ENCODE assay signal across 27 cellular contexts in the genomic region with DNA sequence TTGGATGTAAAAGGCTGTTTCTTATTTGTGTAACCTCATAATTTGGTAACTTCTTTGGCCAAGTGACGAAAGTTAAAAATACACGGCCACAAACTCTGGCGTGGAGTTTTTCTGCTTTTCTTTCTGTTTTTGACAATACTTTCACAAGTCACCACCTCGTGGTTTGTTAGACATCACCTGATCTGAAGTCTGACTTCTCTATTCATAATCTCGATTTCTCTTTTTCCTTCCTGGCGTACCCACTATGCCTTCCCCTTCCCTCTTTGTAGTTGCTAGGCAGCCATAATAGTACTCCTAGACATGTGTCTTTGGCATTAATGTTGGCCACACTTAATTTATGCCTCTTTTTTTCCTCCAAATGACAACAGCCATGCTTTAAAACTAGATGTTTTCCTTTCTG.
DNase-seq lines count a peak whose midpoint lies in the region; ATAC-seq and TF ChIP-seq lines count a peak whose summit lies in the region.
"Had no signal": no experiment of that assay in that cellular context is flagged by ENCODE, and none has a peak within 500 bp of the region (broad histone marks: within the 10 kb centered on the region; RNA-seq: fewer than 3 reads in every experiment).

No MANE protein-coding gene starts in this region.

- H3K27me3 Mint-ChIP-seq in brain: peaks cover 4% of the 10 kb centered on the region
- H3K27me3 Mint-ChIP-seq: activated CD4-positive, alpha-beta T cell treated with anti-CD3 and anti-CD28 coated beads, Interleukin-2, amount 10 ng/mL, durations not matched to agents 24 days and 14 days; activated CD8-positive, alpha-beta memory T cell treated with anti-CD3 and anti-CD28 coated beads, Interleukin-2, amount 10 ng/mL, durations not matched to agents 7 days and 5 days; stimulated activated naive B cell treated with anti-CD40 and anti-IgM and Interleukin-4, amounts not matched to agents 10 μg/mL and 1 μg/mL and 100 μg/mL, for 72 hours had no signal

- no peaks in the 10 kb centered on the region for H3K9me3 Mint-ChIP-seq in brain
- H3K9me3 Mint-ChIP-seq: activated CD4-positive, alpha-beta T cell treated with anti-CD3 and anti-CD28 coated beads, Interleukin-2, amount 10 ng/mL, durations not matched to agents 24 days and 14 days; activated naive CD4-positive, alpha-beta T cell treated with anti-CD3 and anti-CD28 coated beads, Interleukin-2, amount 50 U/mL, for 72 hours; CD8-positive, alpha-beta T cell; stimulated activated naive B cell treated with anti-CD40 and anti-IgM and Interleukin-4, amounts not matched to agents 10 μg/mL and 1 μg/mL and 100 μg/mL, for 72 hours; T-helper 1 cell treated with Interleukin-12 subunit alpha and Interleukin-12 subunit beta and Interleukin-4 antibody, amounts not matched to agents 30 μg/mL and 1 μg/mL, for 36 hours had no signal

- peaks cover 23% of the 10 kb centered on the region for H3K36me3 Mint-ChIP-seq in brain

- H3K4me1 Mint-ChIP-seq in brain: peaks cover 21% of the 10 kb centered on the region

- peak; percentile 36 for DNase-seq in pons (ENCODE audit: low spot score)
- no peak for DNase-seq in stimulated activated CD4-positive, alpha-beta T cell treated with anti-CD3 and anti-CD28 coated beads, Interleukin-12 subunit alpha, Interleukin-12 subunit beta, amount 100 ng/mL, for 4 hours
- DNase-seq in central memory CD4-positive, alpha-beta T cell: no peak
- no peak for DNase-seq in activated CD4-positive, alpha-beta T cell treated with anti-CD3 and anti-CD28 coated beads for 4 hours
- DNase-seq: activated CD4-positive, alpha-beta T cell treated with anti-CD3 and anti-CD28 coated beads, Interleukin-2, amount 10 ng/mL, durations not matched to agents 24 days and 14 days; activated CD8-positive, alpha-beta memory T cell treated with anti-CD3 and anti-CD28 coated beads, Interleukin-2, amount 10 ng/mL, durations not matched to agents 7 days and 5 days; aorta; caudate nucleus; CD8-positive, alpha-beta T cell; dermis blood vessel endothelial cell; DMS153; GDM1; KG1; left ventricle myocardium inferior; mucosa of descending colon; NCI-H1694 treated with DMSO at 0.1 percent for 48 hours; NCI-H748 treated with DMSO at 0.1 percent for 48 hours; stimulated activated CD4-positive, alpha-beta T cell treated with anti-CD3 and anti-CD28 coated beads, Interleukin-2, amount 100 ng/mL, for 24 hours; stimulated activated naive B cell treated with anti-CD40 and anti-IgM and Interleukin-4, amounts not matched to agents 10 μg/mL and 1 μg/mL and 100 μg/mL, for 72 hours; uterus had no signal

- H3K27ac Mint-ChIP-seq in brain: peak overlapping the region in 4 of 5 experiments; percentile 20 to 64 (median 43)
- H3K27ac Mint-ChIP-seq: activated CD4-positive, alpha-beta T cell treated with anti-CD3 and anti-CD28 coated beads, Interleukin-2, amount 10 ng/mL, durations not matched to agents 24 days and 14 days; activated CD8-positive, alpha-beta memory T cell treated with anti-CD3 and anti-CD28 coated beads, Interleukin-2, amount 10 ng/mL, durations not matched to agents 7 days and 5 days; activated naive CD4-positive, alpha-beta T cell treated with anti-CD3 and anti-CD28 coated beads, Interleukin-2, amount 50 U/mL, for 72 hours; CD8-positive, alpha-beta T cell; stimulated activated naive B cell treated with anti-CD40 and anti-IgM and Interleukin-4, amounts not matched to agents 10 μg/mL and 1 μg/mL and 100 μg/mL, for 72 hours; T-helper 1 cell treated with Interleukin-12 subunit alpha and Interleukin-12 subunit beta and Interleukin-4 antibody, amounts not matched to agents 30 μg/mL and 1 μg/mL, for 36 hours had no signal

- ATAC-seq in GM18498 (IDR thresholded peaks at IDR 0.05; ENCODE audit: unreplicated experiment) (peak; percentile 51), HG02798 (IDR thresholded peaks at IDR 0.05; ENCODE audit: poor library complexity, unreplicated experiment) (peak; percentile 80), esophagus mucosa (no peak)
- ATAC-seq: activated CD8-positive, alpha-beta memory T cell treated with anti-CD3 and anti-CD28 coated beads, Interleukin-2, amount 10 ng/mL, durations not matched to agents 7 days and 5 days; activated naive CD4-positive, alpha-beta T cell treated with anti-CD3 and anti-CD28 coated beads, Interleukin-2, amount 50 U/mL, for 72 hours; CD8-positive, alpha-beta T cell; HCT116; mucosa of descending colon; stimulated activated naive B cell treated with anti-CD40 and anti-IgM and Interleukin-4, amounts not matched to agents 10 μg/mL and 1 μg/mL and 100 μg/mL, for 72 hours had no signal

- no peak for TF ChIP-seq CTCF in brain (conservative IDR thresholded peaks at IDR 0.05)

- peak overlapping the region in 2 of 5 experiments; percentile 3 to 30 for H3K4me3 Mint-ChIP-seq in brain
- H3K4me3 Mint-ChIP-seq: activated CD4-positive, alpha-beta T cell treated with anti-CD3 and anti-CD28 coated beads, Interleukin-2, amount 10 ng/mL, durations not matched to agents 24 days and 14 days; activated CD8-positive, alpha-beta memory T cell treated with anti-CD3 and anti-CD28 coated beads, Interleukin-2, amount 10 ng/mL, durations not matched to agents 7 days and 5 days; CD8-positive, alpha-beta T cell; stimulated activated naive B cell treated with anti-CD40 and anti-IgM and Interleukin-4, amounts not matched to agents 10 μg/mL and 1 μg/mL and 100 μg/mL, for 72 hours; T-helper 1 cell treated with Interleukin-12 subunit alpha and Interleukin-12 subunit beta and Interleukin-4 antibody, amounts not matched to agents 30 μg/mL and 1 μg/mL, for 36 hours had no signal
